Comparison of ENCODE assay signal across 15 cellular contexts in genomic region chr1:169193191-169193850, GRCh38.
DNase-seq lines count a peak whose midpoint lies in the region; FAIRE-seq and TF ChIP-seq lines count a peak whose summit lies in the region.
"Had no signal": no experiment of that assay in that cellular context is flagged by ENCODE, and none has a peak within 500 bp of the region (broad histone marks: within the 10 kb centered on the region; RNA-seq: fewer than 3 reads in every experiment).

No MANE protein-coding gene starts in this region.

- no peak overlapping the region for H2BK5ac ChIP-seq in mesendoderm (ENCODE audit: low read length)

- no peak for DNase-seq in D721Med (ENCODE audit: insufficient read length, low spot score)
- DNase-seq in SK-MEL-5 (ENCODE audit: low read depth, low spot score), result peak; percentile 7
- peak; percentile 75 for DNase-seq in fibroblast of the aortic adventitia (ENCODE audit: low read depth)
- DNase-seq in mesendoderm, result peak; percentile 60
- no peak for DNase-seq in sigmoid colon
- DNase-seq in T-helper 2 cell, result no peak
- no peak for DNase-seq in NCI-H2081 treated with DMSO at 0.1 percent for 48 hours (lab: John Stamatoyannopoulos, UW)
- no peak for DNase-seq in NCI-H1436 (lab: John Stamatoyannopoulos, UW)
- DNase-seq: activated CD4-positive, alpha-beta T cell treated with anti-CD3 and anti-CD28 coated beads for 48 hours; activated T-cell treated with anti-CD3 and anti-CD28 coated beads, Interleukin-2, amount 50 U/mL, for 72 hours; DMS79 treated with DMSO at 0.1 percent for 48 hours; effector CD4-positive, alpha-beta T cell; NCI-H146 had no signal

- peak; percentile 13 for TF ChIP-seq CTCF in D721Med (IDR thresholded peaks at IDR 0.05; ENCODE audit: insufficient read depth, missing control alignments)
- TF ChIP-seq CTCF in fibroblast of the aortic adventitia (IDR thresholded peaks at IDR 0.05; ENCODE audit: insufficient read depth, low read length), result peak; percentile 23
- peak in 1 of 4 experiments; percentile 8 for TF ChIP-seq CTCF in sigmoid colon (IDR thresholded peaks at IDR 0.05)

- no peaks in the 10 kb centered on the region for H3K79me1 ChIP-seq in mesendoderm (ENCODE audit: low read length)

- H3K27ac ChIP-seq in mesendoderm (ENCODE audit: low read depth, low read length) (no peak overlapping the region), sigmoid colon (no peak overlapping the region)
- H3K27ac ChIP-seq: parathyroid adenoma had no signal

- no peak overlapping the region for H3K9ac ChIP-seq in mesendoderm (ENCODE audit: low read length)
- H3K9ac ChIP-seq: parathyroid adenoma had no signal

- intact Hi-C loops in sigmoid colon (cut with DNase I), result no loop called here

- H3K18ac ChIP-seq in mesendoderm (ENCODE audit: low read length), result no peak overlapping the region

- H2BK15ac ChIP-seq in mesendoderm (replicated peaks; ENCODE audit: low read depth), result no peak overlapping the region

- no peaks in the 10 kb centered on the region for H3K36me3 ChIP-seq in mesendoderm (ENCODE audit: control insufficient read depth, insufficient read depth, low read length)
- H3K36me3 ChIP-seq in sigmoid colon, result no peaks in the 10 kb centered on the region

- WGBS in mesendoderm (ENCODE audit: extremely low coverage, insufficient coverage, low lambda C conversion rate), result 100% methylated on average over 1 of the region's 4 CpGs
- 73 to 76% methylated on average over 4 of the region's 4 CpGs for WGBS in sigmoid colon, 2 donors

- no peak overlapping the region for H3K4ac ChIP-seq in mesendoderm (ENCODE audit: low read depth, low read length)

- H3K4me3 ChIP-seq in fibroblast of the aortic adventitia (ENCODE audit: low read depth, low read length) (no peak overlapping the region), mesendoderm (ENCODE audit: low read length) (no peak overlapping the region), sigmoid colon (no peak overlapping the region)
- H3K4me3 ChIP-seq: lung had no signal

- TF ChIP-seq POLR2A in sigmoid colon (IDR thresholded peaks at IDR 0.05), result no peak

- H3K79me2 ChIP-seq in mesendoderm (ENCODE audit: control insufficient read depth, insufficient read depth, low read length), result no peaks in the 10 kb centered on the region
- H3K79me2 ChIP-seq: parathyroid adenoma had no signal

- no peaks in the 10 kb centered on the region for H3K27me3 ChIP-seq in mesendoderm (ENCODE audit: insufficient read depth, low read length, poor library complexity)
- H3K27me3 ChIP-seq in sigmoid colon, result no peaks in the 10 kb centered on the region

- TF ChIP-seq EP300 in sigmoid colon (IDR thresholded peaks at IDR 0.05), result no peak

- no peak overlapping the region for H2AK5ac ChIP-seq in mesendoderm (ENCODE audit: low read length)

- in situ Hi-C loops in SK-MEL-5 (cut with HindIII; ENCODE audit: low pct_unique_long_range_greater_than_20kb, low sequenced_read_pairs), result no loop called here

- H3K56ac ChIP-seq in mesendoderm (ENCODE audit: low read length), result no peak overlapping the region

- no peak overlapping the region for H4K8ac ChIP-seq in mesendoderm (ENCODE audit: low read depth, low read length)

- H3K4me1 ChIP-seq in mesendoderm (ENCODE audit: control insufficient read depth, low read depth, low read length), result no peaks in the 10 kb centered on the region
- no peaks in the 10 kb centered on the region for H3K4me1 ChIP-seq in sigmoid colon
- H3K4me1 ChIP-seq: parathyroid adenoma had no signal

- no peak overlapping the region for H3K4me2 ChIP-seq in mesendoderm (ENCODE audit: low read length)

- H3K23ac ChIP-seq in mesendoderm (ENCODE audit: low read length), result no peak overlapping the region

- no peak overlapping the region for H4K5ac ChIP-seq in mesendoderm (ENCODE audit: low read length)

- no peaks in the 10 kb centered on the region for H3K9me3 ChIP-seq in sigmoid colon

- no peak overlapping the region for H2BK120ac ChIP-seq in mesendoderm (ENCODE audit: low read depth, low read length)

- FAIRE-seq in D721Med (lab: Jason Lieb, UNC), result no peak

Comparison
In these comparisons a context has a peak if more than half of its experiments do, and no peak if none do; other contexts are left out.
1. DNase-seq: peak in SK-MEL-5 (single experiment), fibroblast of the aortic adventitia (single experiment) and mesendoderm (single experiment); none in D721Med (single experiment), sigmoid colon (single experiment), T-helper 2 cell (0 of 5), NCI-H2081 treated with DMSO at 0.1 percent for 48 hours (single experiment) and NCI-H1436 (single experiment).